ENCODE assay signal across 17 cellular contexts in the genomic region with DNA sequence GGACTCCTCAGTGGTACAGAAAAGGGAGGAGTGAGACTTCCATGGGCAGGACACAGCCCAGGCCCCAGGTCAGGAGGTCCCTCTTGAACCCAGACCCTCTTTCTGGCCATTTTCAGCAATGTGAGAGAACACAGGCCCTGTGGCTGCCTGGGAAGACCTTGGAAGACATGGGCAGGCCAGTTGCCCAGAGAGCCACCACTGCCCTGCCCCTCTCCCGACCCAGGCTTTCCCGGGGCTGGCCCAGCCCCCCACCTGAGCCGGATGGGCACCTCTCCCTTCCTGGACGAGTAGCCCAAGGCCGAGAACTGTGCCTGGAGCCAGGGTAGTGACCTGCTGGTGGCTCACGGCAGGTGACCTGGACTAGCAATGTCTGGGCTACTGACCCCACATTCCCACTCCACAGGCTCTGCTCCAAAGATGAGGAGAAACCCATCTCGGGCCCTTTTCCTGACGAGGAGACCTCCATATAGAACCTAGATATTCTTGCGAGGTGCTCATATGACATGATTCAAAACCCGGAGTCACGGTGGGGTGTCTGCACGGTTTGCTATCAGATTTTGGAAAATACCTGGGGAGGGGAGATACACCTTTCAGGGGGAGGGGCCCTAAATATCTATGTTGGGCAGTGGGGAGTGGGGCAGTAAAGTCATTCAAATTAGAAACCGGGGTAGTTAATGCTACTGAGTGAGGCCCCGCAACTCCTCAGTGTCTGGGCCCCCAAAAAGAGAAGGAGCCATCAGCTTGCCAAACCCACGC.
"Had no signal": no experiment of that assay in that cellular context is flagged by ENCODE, and none has a peak within 500 bp of the region (broad histone marks: within the 10 kb centered on the region; RNA-seq: fewer than 3 reads in every experiment).

No MANE protein-coding gene starts in this region.

- ATAC-seq: activated CD8-positive, alpha-beta memory T cell treated with anti-CD3 and anti-CD28 coated beads, Interleukin-2, amount 10 ng/mL, durations not matched to agents 7 days and 5 days; activated T-cell treated with anti-CD3 and anti-CD28 coated beads, Interleukin-2, amount 50 U/mL, for 4 hours; stimulated activated naive B cell treated with anti-CD40 and anti-IgM and Interleukin-4, amounts not matched to agents 10 μg/mL and 1 μg/mL and 100 μg/mL, for 72 hours; T-helper 17 cell had no signal

- H3K4me1 ChIP-seq: esophagus squamous epithelium, parathyroid adenoma, SJCRH30 had no signal

- DNase-seq: activated CD4-positive, alpha-beta T cell treated with anti-CD3 and anti-CD28 coated beads, Interleukin-2, amount 50 U/mL, for 48 hours; activated CD8-positive, alpha-beta memory T cell treated with anti-CD3 and anti-CD28 coated beads, Interleukin-2, amount 10 ng/mL, durations not matched to agents 7 days and 5 days; activated gamma-delta T cell treated with Interleukin-2 at 50 U/mL for 16 hours; activated naive CD8-positive, alpha-beta T cell treated with anti-CD3 and anti-CD28 coated beads, Interleukin-2, amount 10 ng/mL, durations not matched to agents 7 days and 5 days; activated T-cell treated with anti-CD3 and anti-CD28 coated beads, Interleukin-2, amount 50 U/mL, for 4 hours; esophagus squamous epithelium; hippocampal formation; midbrain; SJCRH30; stimulated activated CD4-positive, alpha-beta T cell treated with anti-CD3 and anti-CD28 coated beads, Interleukin-15, amount 100 ng/mL, for 24 hours; stimulated activated CD4-positive, alpha-beta T cell treated with anti-CD3 and anti-CD28 coated beads, Interleukin-4, amount 100 ng/mL, for 1 hour; stimulated activated naive B cell treated with anti-CD40 and anti-IgM and Interleukin-4, amounts not matched to agents 10 μg/mL and 1 μg/mL and 100 μg/mL, for 72 hours; T-helper 17 cell; trophoblast cell; WERI-Rb-1 had no signal

- H3K9me3 ChIP-seq: SJCRH30 had no signal

- H3K27ac ChIP-seq: esophagus squamous epithelium, parathyroid adenoma, SJCRH30, WERI-Rb-1 had no signal

- H3K4me3 ChIP-seq: esophagus squamous epithelium, SJCRH30 had no signal

- H3K36me3 Mint-ChIP-seq: activated CD8-positive, alpha-beta memory T cell treated with anti-CD3 and anti-CD28 coated beads, Interleukin-2, amount 10 ng/mL, durations not matched to agents 7 days and 5 days; activated naive CD8-positive, alpha-beta T cell treated with anti-CD3 and anti-CD28 coated beads, Interleukin-2, amount 10 ng/mL, durations not matched to agents 7 days and 5 days had no signal

- H3K27me3 Mint-ChIP-seq: activated CD8-positive, alpha-beta memory T cell treated with anti-CD3 and anti-CD28 coated beads, Interleukin-2, amount 10 ng/mL, durations not matched to agents 7 days and 5 days; activated naive CD8-positive, alpha-beta T cell treated with anti-CD3 and anti-CD28 coated beads, Interleukin-2, amount 10 ng/mL, durations not matched to agents 7 days and 5 days; stimulated activated naive B cell treated with anti-CD40 and anti-IgM and Interleukin-4, amounts not matched to agents 10 μg/mL and 1 μg/mL and 100 μg/mL, for 72 hours; T-helper 17 cell had no signal

- H3K27ac Mint-ChIP-seq: activated CD8-positive, alpha-beta memory T cell treated with anti-CD3 and anti-CD28 coated beads, Interleukin-2, amount 10 ng/mL, durations not matched to agents 7 days and 5 days; activated naive CD8-positive, alpha-beta T cell treated with anti-CD3 and anti-CD28 coated beads, Interleukin-2, amount 10 ng/mL, durations not matched to agents 7 days and 5 days; stimulated activated naive B cell treated with anti-CD40 and anti-IgM and Interleukin-4, amounts not matched to agents 10 μg/mL and 1 μg/mL and 100 μg/mL, for 72 hours; T-helper 17 cell had no signal

- H3K9ac ChIP-seq: parathyroid adenoma had no signal

- H3K4me1 Mint-ChIP-seq: activated CD8-positive, alpha-beta memory T cell treated with anti-CD3 and anti-CD28 coated beads, Interleukin-2, amount 10 ng/mL, durations not matched to agents 7 days and 5 days; activated naive CD8-positive, alpha-beta T cell treated with anti-CD3 and anti-CD28 coated beads, Interleukin-2, amount 10 ng/mL, durations not matched to agents 7 days and 5 days; neural crest cell; stimulated activated naive B cell treated with anti-CD40 and anti-IgM and Interleukin-4, amounts not matched to agents 10 μg/mL and 1 μg/mL and 100 μg/mL, for 72 hours; T-helper 17 cell had no signal

- H3K36me3 ChIP-seq: SJCRH30, WERI-Rb-1 had no signal

- H3K4me3 Mint-ChIP-seq: activated CD8-positive, alpha-beta memory T cell treated with anti-CD3 and anti-CD28 coated beads, Interleukin-2, amount 10 ng/mL, durations not matched to agents 7 days and 5 days; activated naive CD8-positive, alpha-beta T cell treated with anti-CD3 and anti-CD28 coated beads, Interleukin-2, amount 10 ng/mL, durations not matched to agents 7 days and 5 days; activated T-cell treated with anti-CD3 and anti-CD28 coated beads, Interleukin-2, amount 50 U/mL, for 4 hours; neural crest cell; stimulated activated naive B cell treated with anti-CD40 and anti-IgM and Interleukin-4, amounts not matched to agents 10 μg/mL and 1 μg/mL and 100 μg/mL, for 72 hours; T-helper 17 cell had no signal

- H3K27me3 ChIP-seq: esophagus squamous epithelium, SJCRH30 had no signal
